ENCODE assay signal across 8 cellular contexts in the genomic region with DNA sequence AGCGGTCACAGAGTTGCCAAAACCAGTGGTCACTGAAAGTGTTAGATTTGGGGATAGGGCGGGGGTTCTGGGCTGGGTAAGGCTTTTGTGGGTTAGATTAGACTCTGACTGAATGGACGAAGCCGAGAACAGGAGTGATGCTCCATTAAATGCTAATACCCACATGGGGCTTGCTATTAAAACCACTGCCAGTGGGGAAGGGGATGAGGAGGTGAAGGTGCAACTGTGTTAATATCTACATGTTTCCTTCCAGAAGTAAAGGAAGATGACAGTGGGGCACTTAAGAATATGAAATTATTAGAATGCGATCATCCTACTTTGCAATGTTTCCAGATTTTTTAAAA. TPM values are rescaled to one million over a fixed set of nuclear protein-coding genes. Genes with fewer than 3 reads are reported as not detected.
A peak's percentile ranks its signal among the peaks of the same experiment; 100 is the strongest.
DNase-seq lines count a peak whose midpoint lies in the region; ATAC-seq and TF ChIP-seq lines count a peak whose summit lies in the region.

No MANE protein-coding gene starts in this region.

- in situ Hi-C loops in astrocyte of the spinal cord (cut with HindIII; ENCODE audit: low sequenced_read_pairs): no loop called here

- CTCF ChIA-PET in activated naive CD4-positive, alpha-beta T cell treated with anti-CD3 and anti-CD28 coated beads for 36 hours (lab: Charles Lee): no interaction called here

- H3K9me3 ChIP-seq in left lung (peaks cover 1 to 73% of the 10 kb centered on the region in 2 donors), tibial artery (peaks cover 7 to 72% (median 40%) of the 10 kb centered on the region in 3 donors)

- H3K4me3 ChIP-seq in astrocyte of the spinal cord (ENCODE audit: low read depth, low read length): peak overlapping the region; percentile 90
- peak overlapping the region; percentile 49 to 76 for H3K4me3 ChIP-seq in left lung
- H3K4me3 ChIP-seq in tibial artery: peak overlapping the region; percentile 79 to 87

- peaks cover 45% of the 10 kb centered on the region for H3K9me3 Mint-ChIP-seq in activated naive CD4-positive, alpha-beta T cell treated with anti-CD3 and anti-CD28 coated beads for 36 hours

- peaks cover 0 to 8% of the 10 kb centered on the region in 2 donors for H3K4me1 ChIP-seq in left lung
- peaks cover 0 to 12% (median 10%) of the 10 kb centered on the region in 4 donors for H3K4me1 ChIP-seq in tibial artery

- ATAC-seq in HG03571 (IDR thresholded peaks at IDR 0.05; ENCODE audit: unreplicated experiment) (peak; percentile 23), left lung (peak; percentile 38)

- peaks cover 26% of the 10 kb centered on the region for H3K4me1 Mint-ChIP-seq in activated naive CD4-positive, alpha-beta T cell treated with anti-CD3 and anti-CD28 coated beads for 36 hours (ENCODE audit: low read depth)

- H3K4me3 Mint-ChIP-seq in activated naive CD4-positive, alpha-beta T cell treated with anti-CD3 and anti-CD28 coated beads for 36 hours: peak overlapping the region; percentile 82

- intact Hi-C loops in activated naive CD4-positive, alpha-beta T cell treated with anti-CD3 and anti-CD28 coated beads for 36 hours (cut with micrococcal nuclease): loop anchor here (1.0 to 10.0 kb wide), 5 partner anchors 20 to 456 kb away; partner anchors contain the start of genes PPP2R1A, ZNF175, ZNF350 and ZNF432
- intact Hi-C loops in left lung (cut with DNase I): no loop called here
- intact Hi-C loops in tibial artery (cut with DNase I; ENCODE audit: low total_unique reads): no loop called here

- H3K27ac Mint-ChIP-seq in activated naive CD4-positive, alpha-beta T cell treated with anti-CD3 and anti-CD28 coated beads for 36 hours: peak overlapping the region; percentile 91

- TF ChIP-seq CTCF in astrocyte of the spinal cord (IDR thresholded peaks at IDR 0.05; ENCODE audit: low read depth, low read length) (no peak), left lung (IDR thresholded peaks at IDR 0.05) (no peak), tibial artery (IDR thresholded peaks at IDR 0.05) (no peak)

- peaks cover 69% of the 10 kb centered on the region for H3K36me3 Mint-ChIP-seq in activated naive CD4-positive, alpha-beta T cell treated with anti-CD3 and anti-CD28 coated beads for 36 hours (ENCODE audit: low read depth)

- no peaks in the 10 kb centered on the region for H3K27me3 ChIP-seq in left lung
- H3K27me3 ChIP-seq in tibial artery: no peaks in the 10 kb centered on the region

- no peak for DNase-seq in activated naive CD4-positive, alpha-beta T cell treated with anti-CD3 and anti-CD28 coated beads for 36 hours
- DNase-seq in activated naive CD4-positive, alpha-beta T cell treated with Interleukin-2 at 50 U/mL for 16 hours: no peak
- DNase-seq in astrocyte of the spinal cord (ENCODE audit: low read depth, low spot score) (no peak), left lung (no peak), tibial artery (no peak), ureter (ENCODE audit: low spot score) (no peak)
- no peak for DNase-seq in effector CD4-positive, alpha-beta T cell

- H3K27ac ChIP-seq in left lung (peak overlapping the region; percentile 93 to 95), tibial artery (peak overlapping the region; percentile 93 to 94)

- H3K27me3 Mint-ChIP-seq in activated naive CD4-positive, alpha-beta T cell treated with anti-CD3 and anti-CD28 coated beads for 36 hours (ENCODE audit: low read depth): no peaks in the 10 kb centered on the region

- peaks cover 0 to 43% of the 10 kb centered on the region in 2 donors for H3K36me3 ChIP-seq in left lung
- H3K36me3 ChIP-seq in tibial artery: peaks cover 45 to 60% (median 54%) of the 10 kb centered on the region in 3 donors

RNA-seq across cellular contexts. Expression of gene ZNF614, which starts 0.6 kb away (rescaled TPM):
- 1 to 10 TPM; 7.5 to 8.2 TPM for total RNA-seq in activated naive CD4-positive, alpha-beta T cell treated with anti-CD3 and anti-CD28 coated beads for 36 hours
- total RNA-seq in left lung: 1 to 10 TPM; 5.7 to 7.8 TPM
- total RNA-seq in ureter: 10.0 TPM

RNA-seq across cellular contexts. Expression of gene ZNF432, which starts 19.9 kb away (rescaled TPM):
- total RNA-seq in activated naive CD4-positive, alpha-beta T cell treated with anti-CD3 and anti-CD28 coated beads for 36 hours: 1 to 10 TPM; 6.2 to 6.7 TPM
- 10 to 100 TPM in 1 of 2 donors, 1 to 10 TPM in 1; 8.7 to 11.2 TPM for total RNA-seq in left lung
- 19.7 TPM for total RNA-seq in ureter

RNA-seq across cellular contexts. Expression of gene ZNF615, which starts 20.7 kb away (rescaled TPM):
- total RNA-seq in activated naive CD4-positive, alpha-beta T cell treated with anti-CD3 and anti-CD28 coated beads for 36 hours: 1 to 10 TPM; 6.8 to 7.9 TPM
- 1 to 10 TPM; 8.7 to 10.0 TPM for total RNA-seq in left lung
- 14.9 TPM for total RNA-seq in ureter

RNA-seq across cellular contexts. Expression of gene ZNF350, which starts 42.1 kb away (rescaled TPM):
- 1 to 10 TPM; 6.6 to 6.7 TPM for total RNA-seq in activated naive CD4-positive, alpha-beta T cell treated with anti-CD3 and anti-CD28 coated beads for 36 hours
- total RNA-seq in left lung: 10 to 100 TPM in 1 of 2 donors, 1 to 10 TPM in 1; 7.8 to 12.5 TPM
- 23.3 TPM for total RNA-seq in ureter
